In genomic region chr5:139068494-139069152, GRCh38 we compare ENCODE assay signal across 33 cellular contexts.
DNase-seq lines count a peak whose midpoint lies in the region; ATAC-seq, FAIRE-seq and TF ChIP-seq lines count a peak whose summit lies in the region.
"Had no signal": no experiment of that assay in that cellular context is flagged by ENCODE, and none has a peak within 500 bp of the region (broad histone marks: within the 10 kb centered on the region; RNA-seq: fewer than 3 reads in every experiment).

No MANE protein-coding gene starts in this region.

- H3K4me2 ChIP-seq in mesendoderm (ENCODE audit: low read length) = no peak overlapping the region

- H3K79me1 ChIP-seq in mesendoderm (ENCODE audit: low read length) = no peaks in the 10 kb centered on the region

- no peaks in the 10 kb centered on the region for H3K27me3 Mint-ChIP-seq in activated T-cell treated with anti-CD3 and anti-CD28 coated beads, Interleukin-2, amount 50 U/mL, for 24 hours
- H3K27me3 Mint-ChIP-seq in T-helper 17 cell (no peaks in the 10 kb centered on the region), Calu3 (ENCODE audit: unreplicated experiment) (no peaks in the 10 kb centered on the region)
- H3K27me3 Mint-ChIP-seq: activated naive CD8-positive, alpha-beta T cell; B cell; type B pancreatic cell had no signal

- H4K8ac ChIP-seq in mesendoderm (ENCODE audit: low read depth, low read length) = peak overlapping the region; percentile 65

- peak overlapping the region; percentile 38 for H3K27ac Mint-ChIP-seq in activated T-cell treated with anti-CD3 and anti-CD28 coated beads, Interleukin-2, amount 50 U/mL, for 24 hours
- H3K27ac Mint-ChIP-seq in T-helper 17 cell (peak overlapping the region; percentile 46), Calu3 (ENCODE audit: unreplicated experiment) (no peak overlapping the region)
- H3K27ac Mint-ChIP-seq: activated naive CD8-positive, alpha-beta T cell; B cell; CD8-positive, alpha-beta T cell; type B pancreatic cell had no signal

- no peak overlapping the region for H2BK15ac ChIP-seq in mesendoderm (replicated peaks; ENCODE audit: low read depth)

- no peak overlapping the region for H2AK5ac ChIP-seq in mesendoderm (ENCODE audit: low read length)

- peaks cover 13% of the 10 kb centered on the region for H3K4me1 Mint-ChIP-seq in activated T-cell treated with anti-CD3 and anti-CD28 coated beads, Interleukin-2, amount 50 U/mL, for 24 hours (ENCODE audit: low read depth)
- H3K4me1 Mint-ChIP-seq in T-helper 17 cell (peaks cover 9% of the 10 kb centered on the region), Calu3 (ENCODE audit: low read depth, unreplicated experiment) (peaks cover 32% of the 10 kb centered on the region)
- H3K4me1 Mint-ChIP-seq: neural crest cell had no signal

- FAIRE-seq in GM18507 (lab: Jason Lieb, UNC) = peak; percentile 56
- FAIRE-seq: bronchial epithelial cell, pancreas had no signal

- no peak for TF ChIP-seq CTCF in Calu3 (IDR thresholded peaks at IDR 0.05; ENCODE audit: unreplicated experiment)
- no peak for TF ChIP-seq CTCF in ovary (IDR thresholded peaks at IDR 0.05)

- no peak overlapping the region for H3K4ac ChIP-seq in mesendoderm (ENCODE audit: low read depth, low read length)

- no peaks in the 10 kb centered on the region for H3K79me2 ChIP-seq in mesendoderm (ENCODE audit: control insufficient read depth, insufficient read depth, low read length)

- no peak overlapping the region for H2BK5ac ChIP-seq in mesendoderm (ENCODE audit: low read length)

- H3K18ac ChIP-seq in mesendoderm (ENCODE audit: low read length) = no peak overlapping the region

- no peak overlapping the region for H2BK120ac ChIP-seq in mesendoderm (ENCODE audit: low read depth, low read length)

- H3K4me1 ChIP-seq in mesendoderm (ENCODE audit: control insufficient read depth, low read depth, low read length) = no peaks in the 10 kb centered on the region
- H3K4me1 ChIP-seq in ovary (ENCODE audit: insufficient read depth) = peaks cover 5% of the 10 kb centered on the region

- no peaks in the 10 kb centered on the region for H3K9me3 ChIP-seq in T-helper 17 cell (ENCODE audit: control insufficient read depth, low read length, poor library complexity, severe bottlenecking)
- H3K9me3 ChIP-seq in ovary = no peaks in the 10 kb centered on the region
- H3K9me3 ChIP-seq: lower lobe of right lung, pancreas had no signal

- H3K9me3 Mint-ChIP-seq in activated T-cell treated with anti-CD3 and anti-CD28 coated beads, Interleukin-2, amount 50 U/mL, for 24 hours = no peaks in the 10 kb centered on the region
- no peaks in the 10 kb centered on the region for H3K9me3 Mint-ChIP-seq in Calu3 (ENCODE audit: low read depth, unreplicated experiment)
- H3K9me3 Mint-ChIP-seq: CD8-positive, alpha-beta T cell; neural crest cell; type B pancreatic cell had no signal

- BruUV-seq in Calu3 (replicated peaks; lab: Mats Ljungman, UMichigan) = no TSS peak

- no CpG with 5 or more reads among the region's 1 CpG for WGBS in mesendoderm (ENCODE audit: extremely low coverage, insufficient coverage, low lambda C conversion rate)
- WGBS in ovary, 3 donors = 18 to 29% (median 26%) methylated on average over 1 of the region's 1 CpG

- H3K27me3 ChIP-seq in mesendoderm (ENCODE audit: insufficient read depth, low read length, poor library complexity) = no peaks in the 10 kb centered on the region
- no peaks in the 10 kb centered on the region for H3K27me3 ChIP-seq in ovary
- H3K27me3 ChIP-seq: pancreas had no signal

- H4K5ac ChIP-seq in mesendoderm (ENCODE audit: low read length) = no peak overlapping the region

- no peak for TF ChIP-seq EP300 in ovary (IDR thresholded peaks at IDR 0.05)

- no peak overlapping the region for H3K27ac ChIP-seq in mesendoderm (ENCODE audit: low read depth, low read length)
- H3K27ac ChIP-seq in ovary = no peak overlapping the region
- H3K27ac ChIP-seq: epithelial cell of prostate, lower lobe of right lung, pancreas, VCaP had no signal

- DNase-seq in activated T-cell treated with anti-CD3 and anti-CD28 coated beads, Interleukin-2, amount 50 U/mL, for 24 hours = no peak
- no peak for DNase-seq in activated T-cell treated with anti-CD3 and anti-CD28 coated beads for 4 hours
- no peak for DNase-seq in GM18507 (ENCODE audit: extremely low spot score, insufficient read length, low read depth)
- DNase-seq in T-helper 17 cell = no peak
- DNase-seq in mesendoderm = no peak
- DNase-seq in Calu3 = no peak
- no peak for DNase-seq in ovary
- DNase-seq: ACHN; activated CD4-positive, alpha-beta T cell treated with anti-CD3 and anti-CD28 coated beads for 4 hours; aorta; CD8-positive, alpha-beta T cell; DMS 273 treated with DMSO at 0.1 percent for 48 hours; EL; hypothalamus; lower lobe of right lung; NCI-H1105 treated with DMSO at 0.1 percent for 48 hours; NCI-H1930; NCI-H2171 treated with DMSO at 0.1 percent for 48 hours; NCI-H510A treated with DMSO at 0.1 percent for 48 hours; pancreas; SHP77; stimulated activated CD4-positive, alpha-beta T cell treated with anti-CD3 and anti-CD28 coated beads, Interleukin-15, amount 100 ng/mL, for 24 hours; stimulated activated CD4-positive, alpha-beta T cell treated with anti-CD3 and anti-CD28 coated beads, Interleukin-4, amount 100 ng/mL, for 4 hours; substantia nigra; T-helper 9 cell had no signal

- no peak overlapping the region for H3K4me3 Mint-ChIP-seq in activated T-cell treated with anti-CD3 and anti-CD28 coated beads, Interleukin-2, amount 50 U/mL, for 24 hours
- no peak overlapping the region for H3K4me3 Mint-ChIP-seq in T-helper 17 cell
- no peak overlapping the region for H3K4me3 Mint-ChIP-seq in Calu3 (ENCODE audit: low read depth, unreplicated experiment)
- H3K4me3 Mint-ChIP-seq: activated naive CD8-positive, alpha-beta T cell; B cell; CD8-positive, alpha-beta T cell; neural crest cell; type B pancreatic cell had no signal

- H3K56ac ChIP-seq in mesendoderm (ENCODE audit: low read length) = no peak overlapping the region

- TF ChIP-seq POLR2A in ovary (IDR thresholded peaks at IDR 0.05) = no peak

- no peak overlapping the region for H3K23ac ChIP-seq in mesendoderm (ENCODE audit: low read length)

- H3K36me3 ChIP-seq in mesendoderm (ENCODE audit: control insufficient read depth, insufficient read depth, low read length) (no peaks in the 10 kb centered on the region), ovary (no peaks in the 10 kb centered on the region)
- H3K36me3 ChIP-seq: lower lobe of right lung, pancreas had no signal

- intact Hi-C loops in Calu3 (cut with micrococcal nuclease; ENCODE audit: unreplicated experiment) = no loop called here
- intact Hi-C loops in ovary (cut with DNase I) = no loop called here

- no peaks in the 10 kb centered on the region for H3K36me3 Mint-ChIP-seq in activated T-cell treated with anti-CD3 and anti-CD28 coated beads, Interleukin-2, amount 50 U/mL, for 24 hours (ENCODE audit: low read depth)
- H3K36me3 Mint-ChIP-seq in T-helper 17 cell (ENCODE audit: low read depth) (peaks cover 5% of the 10 kb centered on the region), Calu3 (ENCODE audit: insufficient read depth, unreplicated experiment) (peaks cover 5% of the 10 kb centered on the region)
- H3K36me3 Mint-ChIP-seq: CD8-positive, alpha-beta T cell; type B pancreatic cell had no signal

- CTCF ChIA-PET in Calu3 (lab: Charles Lee) = no interaction called here

- ATAC-seq in T-helper 17 cell (no peak), HG02588 (IDR thresholded peaks at IDR 0.05; ENCODE audit: unreplicated experiment) (no peak)
- ATAC-seq: CD8-positive, alpha-beta T cell; lower lobe of right lung; pancreas had no signal

- H3K9ac ChIP-seq in mesendoderm (ENCODE audit: low read length) = no peak overlapping the region

- no peak overlapping the region for H3K4me3 ChIP-seq in mesendoderm (ENCODE audit: low read length)
- no peak overlapping the region for H3K4me3 ChIP-seq in ovary
- H3K4me3 ChIP-seq: lower lobe of right lung, pancreas had no signal
